Comparison of ENCODE assay signal across 1 cellular context in genomic region chr22:30286813-30287625, GRCh38.
TF ChIP-seq lines count a peak whose summit lies in the region.

No MANE protein-coding gene starts in this region.

TF ChIP-seq in HepG2, 621 proteins besides CTCF, POLR2A, EP300 and RAD21 (continued from another document):
- TF ChIP-seq, protein P1, sequence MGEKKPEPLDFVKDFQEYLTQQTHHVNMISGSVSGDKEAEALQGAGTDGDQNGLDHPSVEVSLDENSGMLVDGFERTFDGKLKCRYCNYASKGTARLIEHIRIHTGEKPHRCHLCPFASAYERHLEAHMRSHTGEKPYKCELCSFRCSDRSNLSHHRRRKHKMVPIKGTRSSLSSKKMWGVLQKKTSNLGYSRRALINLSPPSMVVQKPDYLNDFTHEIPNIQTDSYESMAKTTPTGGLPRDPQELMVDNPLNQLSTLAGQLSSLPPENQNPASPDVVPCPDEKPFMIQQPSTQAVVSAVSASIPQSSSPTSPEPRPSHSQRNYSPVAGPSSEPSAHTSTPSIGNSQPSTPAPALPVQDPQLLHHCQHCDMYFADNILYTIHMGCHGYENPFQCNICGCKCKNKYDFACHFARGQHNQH (CRISPR knock-in tag; IDR thresholded peaks at IDR 0.05), result no peak
- TF ChIP-seq, protein P2, sequence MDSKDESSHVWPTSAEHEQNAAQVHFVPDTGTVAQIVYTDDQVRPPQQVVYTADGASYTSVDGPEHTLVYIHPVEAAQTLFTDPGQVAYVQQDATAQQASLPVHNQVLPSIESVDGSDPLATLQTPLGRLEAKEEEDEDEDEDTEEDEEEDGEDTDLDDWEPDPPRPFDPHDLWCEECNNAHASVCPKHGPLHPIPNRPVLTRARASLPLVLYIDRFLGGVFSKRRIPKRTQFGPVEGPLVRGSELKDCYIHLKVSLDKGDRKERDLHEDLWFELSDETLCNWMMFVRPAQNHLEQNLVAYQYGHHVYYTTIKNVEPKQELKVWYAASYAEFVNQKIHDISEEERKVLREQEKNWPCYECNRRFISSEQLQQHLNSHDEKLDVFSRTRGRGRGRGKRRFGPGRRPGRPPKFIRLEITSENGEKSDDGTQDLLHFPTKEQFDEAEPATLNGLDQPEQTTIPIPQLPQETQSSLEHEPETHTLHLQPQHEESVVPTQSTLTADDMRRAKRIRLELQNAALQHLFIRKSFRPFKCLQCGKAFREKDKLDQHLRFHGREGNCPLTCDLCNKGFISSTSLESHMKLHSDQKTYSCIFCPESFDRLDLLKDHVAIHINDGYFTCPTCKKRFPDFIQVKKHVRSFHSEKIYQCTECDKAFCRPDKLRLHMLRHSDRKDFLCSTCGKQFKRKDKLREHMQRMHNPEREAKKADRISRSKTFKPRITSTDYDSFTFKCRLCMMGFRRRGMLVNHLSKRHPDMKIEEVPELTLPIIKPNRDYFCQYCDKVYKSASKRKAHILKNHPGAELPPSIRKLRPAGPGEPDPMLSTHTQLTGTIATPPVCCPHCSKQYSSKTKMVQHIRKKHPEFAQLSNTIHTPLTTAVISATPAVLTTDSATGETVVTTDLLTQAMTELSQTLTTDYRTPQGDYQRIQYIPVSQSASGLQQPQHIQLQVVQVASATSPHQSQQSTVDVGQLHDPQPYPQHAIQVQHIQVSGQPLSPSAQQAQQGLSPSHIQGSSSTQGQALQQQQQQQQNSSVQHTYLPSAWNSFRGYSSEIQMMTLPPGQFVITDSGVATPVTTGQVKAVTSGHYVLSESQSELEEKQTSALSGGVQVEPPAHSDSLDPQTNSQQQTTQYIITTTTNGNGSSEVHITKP (CRISPR knock-in tag; IDR thresholded peaks at IDR 0.05; ENCODE audit: low read depth), result no peak
- TF ChIP-seq REXO4 (CRISPR knock-in tag; IDR thresholded peaks at IDR 0.05; ENCODE audit: borderline replicate concordance) (no peak), FLYWCH1 (CRISPR knock-in tag; IDR thresholded peaks at IDR 0.05) (no peak), KDM4B (CRISPR knock-in tag; IDR thresholded peaks at IDR 0.05) (no peak), KAT8 (CRISPR knock-in tag; IDR thresholded peaks at IDR 0.05) (no peak), ZNF598 (CRISPR knock-in tag; IDR thresholded peaks at IDR 0.05; ENCODE audit: borderline replicate concordance) (0 out of 2 replicates have a peak, but pooled peaks have one; percentile 4), NAIF1 (CRISPR knock-in tag; IDR thresholded peaks at IDR 0.05; ENCODE audit: borderline replicate concordance) (no peak), NR2F6 (IDR thresholded peaks at IDR 0.05) (no peak), NR2F6 (CRISPR knock-in tag; IDR thresholded peaks at IDR 0.05) (no peak)
TF ChIP-seq in HepG2: peak in this region for 39.
